In the genomic region with DNA sequence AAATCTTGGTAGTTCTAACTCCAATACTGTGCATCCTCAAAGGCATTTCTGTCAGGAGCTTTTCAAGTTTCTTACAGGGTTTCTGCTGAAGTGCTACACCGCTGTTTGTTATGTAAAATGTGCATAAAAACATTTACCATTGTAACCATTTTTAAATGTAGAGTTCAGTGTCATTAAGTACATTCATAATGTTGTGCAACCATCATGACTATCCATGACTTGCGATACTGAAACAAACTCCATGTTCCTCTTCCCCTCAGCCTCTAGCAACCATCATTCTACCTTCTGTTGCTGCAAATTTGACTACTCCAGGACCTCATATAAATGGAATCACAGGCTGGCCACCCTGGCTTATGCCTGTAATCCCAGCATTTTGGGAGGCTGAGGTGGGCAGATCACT, we compare ENCODE assay signal across 16 cellular contexts.
"Had no signal": no experiment of that assay in that cellular context is flagged by ENCODE, and none has a peak within 500 bp of the region (broad histone marks: within the 10 kb centered on the region; RNA-seq: fewer than 3 reads in every experiment).

No MANE protein-coding gene starts in this region.

- H3K27ac ChIP-seq: breast epithelium, gastrocnemius medialis, heart right ventricle, left lung, ovary, upper lobe of left lung had no signal

- H3K9me3 ChIP-seq: breast epithelium, gastrocnemius medialis, heart right ventricle, left lung, ovary, upper lobe of left lung had no signal

- H3K4me3 ChIP-seq: breast epithelium, gastrocnemius medialis, heart right ventricle, left lung, ovary, upper lobe of left lung had no signal

- ATAC-seq: gastrocnemius medialis, heart right ventricle, left lung had no signal

- H3K27me3 ChIP-seq: breast epithelium, gastrocnemius medialis, heart right ventricle, left lung, ovary, upper lobe of left lung had no signal

- H3K36me3 ChIP-seq: breast epithelium, ovary had no signal

- FAIRE-seq: endothelial cell of umbilical vein had no signal

- H3K4me1 ChIP-seq: breast epithelium, heart right ventricle, left lung, upper lobe of left lung had no signal

- DNase-seq: activated CD4-positive, alpha-beta T cell treated with anti-CD3 and anti-CD28 coated beads, Interleukin-2, amount 50 U/mL, for 4 hours; activated CD8-positive, alpha-beta memory T cell treated with anti-CD3 and anti-CD28 coated beads, Interleukin-2, amount 50 U/mL, for 4 hours; activated naive CD8-positive, alpha-beta T cell treated with anti-CD3 and anti-CD28 coated beads, Interleukin-2, amount 10 ng/mL, durations not matched to agents 7 days and 5 days; activated T-cell treated with anti-CD3 and anti-CD28 coated beads, Interleukin-2, amount 50 U/mL, for 72 hours; aorta; gastrocnemius medialis; heart right ventricle; left lung; nephron progenitor cell; ovary; stimulated activated CD4-positive, alpha-beta T cell treated with anti-CD3 and anti-CD28 coated beads, Interleukin-4, amount 100 ng/mL, for 1 hour; stimulated activated CD8-positive, alpha-beta memory T cell treated with anti-CD3 and anti-CD28 coated beads, Interleukin-4, amount 100 ng/mL, for 48 hours; T-helper 2 cell; upper lobe of left lung had no signal
